ENCODE assay signal across 20 cellular contexts in genomic region chr5:132377738-132378137, GRCh38.
"Had no signal": no experiment of that assay in that cellular context is flagged by ENCODE, and none has a peak within 500 bp of the region (broad histone marks: within the 10 kb centered on the region; RNA-seq: fewer than 3 reads in every experiment).

No MANE protein-coding gene starts in this region.

- H3K27me3 Mint-ChIP-seq: activated naive CD8-positive, alpha-beta T cell; dendritic cell treated with granulocyte-macrophage colony-stimulating factor and Interleukin-4, amounts not matched to agents 40 ng/mL and 50 ng/mL, for 4 days; memory B cell; type B pancreatic cell had no signal

- ATAC-seq: activated T-cell treated with anti-CD3 and anti-CD28 coated beads, Interleukin-2, amount 50 U/mL, for 4 hours; SK-N-SH treated with all-trans-retinoic acid at 6 μM for 48 hours; stimulated activated naive CD8-positive, alpha-beta T cell treated with anti-CD3 and anti-CD28 coated beads, Interleukin-15, Interleukin-2, amounts not matched to agents 100 U/mL and 50 U/mL, for 24 hours had no signal

- H3K9me3 ChIP-seq: adrenal gland, spleen had no signal

- H3K4me3 ChIP-seq: adrenal gland, spleen had no signal

- DNase-seq: activated CD4-positive, alpha-beta T cell treated with anti-CD3 and anti-CD28 coated beads, Interleukin-2, amount 50 U/mL, for 1 hour; activated CD4-positive, CD25-positive, alpha-beta regulatory T cell treated with anti-CD3 and anti-CD28 coated beads, Interleukin-2, amount 50 U/mL, for 72 hours; activated CD8-positive, alpha-beta memory T cell treated with anti-CD3 and anti-CD28 coated beads, Interleukin-2, amount 50 U/mL, for 48 hours; activated naive CD4-positive, alpha-beta T cell; activated T-cell treated with anti-CD3 and anti-CD28 coated beads, Interleukin-2, amount 50 U/mL, for 4 hours; adrenal gland; effector CD8-positive, alpha-beta T cell; foreskin keratinocyte; left cardiac atrium; SIG-M5; spleen; stimulated activated CD4-positive, alpha-beta T cell treated with anti-CD3 and anti-CD28 coated beads, Interleukin-4, amount 100 ng/mL, for 1 hour; stimulated activated naive CD8-positive, alpha-beta T cell treated with anti-CD3 and anti-CD28 coated beads, Interleukin-15, Interleukin-2, amounts not matched to agents 100 U/mL and 50 U/mL, for 24 hours; WERI-Rb-1 had no signal

- H3K27me3 ChIP-seq: adrenal gland, foreskin keratinocyte, spleen had no signal

- H3K9me3 Mint-ChIP-seq: activated T-cell treated with anti-CD3 and anti-CD28 coated beads, Interleukin-2, amount 50 U/mL, for 4 hours; activated T-helper 2 cell treated with anti-CD3 and anti-CD28 coated beads, Interferon-gamma antibody, Interleukin-2, Interleukin-4, amounts not matched to agents 10 μg/mL and 5 μg/mL and 100 μg/mL, durations not matched to agents 14 hours and 24 hours and 36 hours; dendritic cell treated with granulocyte-macrophage colony-stimulating factor and Interleukin-4, amounts not matched to agents 40 ng/mL and 50 ng/mL, for 4 days; memory B cell; type B pancreatic cell had no signal

- H3K27ac ChIP-seq: adrenal gland, foreskin keratinocyte, spleen, WERI-Rb-1 had no signal

- H3K4me3 Mint-ChIP-seq: activated naive CD8-positive, alpha-beta T cell; activated T-cell treated with anti-CD3 and anti-CD28 coated beads, Interleukin-2, amount 50 U/mL, for 4 hours; dendritic cell treated with granulocyte-macrophage colony-stimulating factor and Interleukin-4, amounts not matched to agents 40 ng/mL and 50 ng/mL, for 4 days; memory B cell; type B pancreatic cell had no signal

- H3K4me1 Mint-ChIP-seq: memory B cell had no signal

- H3K27ac Mint-ChIP-seq: activated naive CD8-positive, alpha-beta T cell; activated T-helper 2 cell treated with anti-CD3 and anti-CD28 coated beads, Interferon-gamma antibody, Interleukin-2, Interleukin-4, amounts not matched to agents 10 μg/mL and 5 μg/mL and 100 μg/mL, durations not matched to agents 14 hours and 24 hours and 36 hours; dendritic cell treated with granulocyte-macrophage colony-stimulating factor and Interleukin-4, amounts not matched to agents 40 ng/mL and 50 ng/mL, for 4 days; memory B cell had no signal

- H3K36me3 ChIP-seq: adrenal gland, WERI-Rb-1 had no signal
